ENCODE assay signal across 15 cellular contexts in genomic region chr9:73006986-73007385, GRCh38. TPM values are rescaled to one million over a fixed set of nuclear protein-coding genes. Genes with fewer than 3 reads are reported as not detected.
DNase-seq lines count a peak whose midpoint lies in the region; ATAC-seq and TF ChIP-seq lines count a peak whose summit lies in the region.
"Had no signal": no experiment of that assay in that cellular context is flagged by ENCODE, and none has a peak within 500 bp of the region (broad histone marks: within the 10 kb centered on the region; RNA-seq: fewer than 3 reads in every experiment).

No MANE protein-coding gene starts in this region.

- H3K4me3 ChIP-seq in Loucy (ENCODE audit: low read length, poor library complexity, severe bottlenecking) (no peak overlapping the region), neural progenitor cell (no peak overlapping the region)
- H3K4me3 ChIP-seq: GM23248 had no signal

- no peaks in the 10 kb centered on the region for H3K36me3 Mint-ChIP-seq in neural progenitor cell
- H3K36me3 Mint-ChIP-seq: CD4-positive, alpha-beta memory T cell had no signal

- H3K4me2 ChIP-seq in Loucy (ENCODE audit: low read depth, low read length, poor library complexity, severe bottlenecking) (peak overlapping the region; percentile 11), neural progenitor cell (no peak overlapping the region)

- DNase-seq in DMS53 (lab: John Stamatoyannopoulos, UW) (peak; percentile 53), dermis blood vessel endothelial cell (peak; percentile 28), neural progenitor cell (ENCODE audit: low spot score) (no peak), amniotic stem cell (lab: John Stamatoyannopoulos, UW) (no peak), OCI-M1 (lab: John Stamatoyannopoulos, UW) (no peak)
- DNase-seq: BE2C; CD4-positive, alpha-beta memory T cell; DND-41; GDM1; GM23248; H7 had no signal

- peaks cover 3% of the 10 kb centered on the region for H3K4me1 Mint-ChIP-seq in neural progenitor cell
- H3K4me1 Mint-ChIP-seq: CD4-positive, alpha-beta memory T cell had no signal

- no peaks in the 10 kb centered on the region for H3K9me2 ChIP-seq in Loucy (replicated peaks; ENCODE audit: low read depth, low read length)

- no peak overlapping the region for H3K4me3 Mint-ChIP-seq in neural progenitor cell
- H3K4me3 Mint-ChIP-seq: CD4-positive, alpha-beta memory T cell had no signal

- peaks cover 3% of the 10 kb centered on the region for H3K27me3 Mint-ChIP-seq in neural progenitor cell (ENCODE audit: insufficient read depth, low read depth)

- H3K27me3 ChIP-seq in Loucy (ENCODE audit: insufficient read depth, low read length, poor library complexity, severe bottlenecking) (no peaks in the 10 kb centered on the region), neural progenitor cell (no peaks in the 10 kb centered on the region)
- H3K27me3 ChIP-seq: BE2C had no signal

- TF ChIP-seq CTCF in Loucy (conservative IDR thresholded peaks at IDR 0.05; ENCODE audit: low read length) = no peak
- TF ChIP-seq CTCF in neural progenitor cell (IDR thresholded peaks at IDR 0.05) = no peak

- no peak for ATAC-seq in GM19397 (IDR thresholded peaks at IDR 0.05; ENCODE audit: unreplicated experiment)

- H4K20me1 ChIP-seq in Loucy (ENCODE audit: insufficient read depth, low read length, poor library complexity, severe bottlenecking) = no peaks in the 10 kb centered on the region
- no peaks in the 10 kb centered on the region for H4K20me1 ChIP-seq in neural progenitor cell (ENCODE audit: low read depth)

- no peak overlapping the region for H3K27ac ChIP-seq in neural progenitor cell
- H3K27ac ChIP-seq: C4-2B, GM23248, HL-60 had no signal

- H2AFZ ChIP-seq in Loucy (ENCODE audit: low read length) (no peak overlapping the region; the same call in 1 of the 2 replicates), neural progenitor cell (replicated peaks) (peak overlapping the region; percentile 39)
- H2AFZ ChIP-seq: GM23248 had no signal

- H3F3A ChIP-seq in Loucy (ENCODE audit: low read depth) (0 out of 2 replicates have a peak, but pooled peaks cover 2% of the 10 kb centered on the region), neural progenitor cell (ENCODE audit: low read depth) (no peaks in the 10 kb centered on the region)

- H3K79me2 ChIP-seq in Loucy (ENCODE audit: insufficient read depth, low read length) (no peaks in the 10 kb centered on the region), neural progenitor cell (ENCODE audit: low read depth) (no peaks in the 10 kb centered on the region)

- H3K9me3 Mint-ChIP-seq in neural progenitor cell = no peaks in the 10 kb centered on the region

- no peaks in the 10 kb centered on the region for H3K9me3 ChIP-seq in Loucy (ENCODE audit: insufficient read depth, low read depth, low read length)
- no peaks in the 10 kb centered on the region for H3K9me3 ChIP-seq in neural progenitor cell (ENCODE audit: low read depth)
- H3K9me3 ChIP-seq: BE2C had no signal

- H3K27ac Mint-ChIP-seq in neural progenitor cell = no peak overlapping the region
- H3K27ac Mint-ChIP-seq: CD4-positive, alpha-beta memory T cell had no signal

- H3K36me3 ChIP-seq in Loucy (ENCODE audit: insufficient read depth, low read length) = no peaks in the 10 kb centered on the region
- no peaks in the 10 kb centered on the region for H3K36me3 ChIP-seq in neural progenitor cell
- H3K36me3 ChIP-seq: BE2C had no signal

- H3K4me1 ChIP-seq in Loucy (ENCODE audit: insufficient read depth, low read length, poor library complexity, severe bottlenecking) = peaks cover 47% of the 10 kb centered on the region
- H3K4me1 ChIP-seq in neural progenitor cell = no peaks in the 10 kb centered on the region
- H3K4me1 ChIP-seq: BE2C had no signal

- H3K9ac ChIP-seq in Loucy (ENCODE audit: low read depth, low read length, poor library complexity, severe bottlenecking) (peak overlapping the region; percentile 37), neural progenitor cell (no peak overlapping the region)
- H3K9ac ChIP-seq: GM23248 had no signal

RNA-seq across cellular contexts. Expression of gene ALDH1A1, which starts 54.1 kb away (rescaled TPM):
- total RNA-seq in dermis blood vessel endothelial cell = 1,650 and 2,914 TPM in 2 replicates
- total RNA-seq in neural progenitor cell (ENCODE audit: low replicate concordance) = not detected in 2 replicates
- total RNA-seq: GM23248 had no signal

Comparison
In these comparisons a context has a peak if more than half of its experiments do, and no peak if none do; other contexts are left out.
1. DNase-seq: peak in DMS53 (single experiment) and dermis blood vessel endothelial cell (single experiment); none in neural progenitor cell (single experiment), amniotic stem cell (single experiment) and OCI-M1 (single experiment).
2. RNA of gene ALDH1A1, which starts 54.1 kb away (total RNA-seq): 1,650 to 2,914 TPM in dermis blood vessel endothelial cell; not detected in neural progenitor cell; every median in the first group is over 1,000 times any median in the second.